Comparison of ENCODE assay signal across 8 cellular contexts in the genomic region with DNA sequence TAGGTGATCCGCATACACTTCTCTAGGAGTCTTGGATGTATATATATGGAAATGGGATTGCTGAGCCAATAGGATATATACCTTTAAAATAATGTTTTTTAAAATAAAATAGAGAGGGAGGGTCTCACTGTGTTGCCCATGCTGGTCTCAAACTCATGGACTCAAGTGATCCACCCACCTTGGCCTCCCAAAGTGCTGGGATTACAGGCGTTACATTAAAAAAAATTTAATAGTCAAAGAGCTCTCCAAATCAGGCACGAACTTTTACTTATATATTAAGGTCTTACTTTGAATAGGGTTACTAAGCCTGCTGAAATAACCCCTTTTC.
DNase-seq lines count a peak whose midpoint lies in the region; ATAC-seq and TF ChIP-seq lines count a peak whose summit lies in the region.

No MANE protein-coding gene starts in this region.

- no peaks in the 10 kb centered on the region for H4K20me1 ChIP-seq in SU-DHL-6 (ENCODE audit: low read depth, low read length)
- no peaks in the 10 kb centered on the region for H4K20me1 ChIP-seq in fibroblast of lung (ENCODE audit: control insufficient read depth, extremely low read depth, insufficient read depth, low read length)

- no peaks in the 10 kb centered on the region for H3K9me3 ChIP-seq in HAP-1
- H3K9me3 ChIP-seq in SU-DHL-6 (ENCODE audit: insufficient read depth, low read length): no peaks in the 10 kb centered on the region
- H3K9me3 ChIP-seq in fibroblast of lung (ENCODE audit: control insufficient read depth, insufficient read depth, low read depth, low read length): no peaks in the 10 kb centered on the region

- H3K79me2 ChIP-seq in SU-DHL-6 (ENCODE audit: insufficient read depth, low read length): no peaks in the 10 kb centered on the region
- no peaks in the 10 kb centered on the region for H3K79me2 ChIP-seq in fibroblast of lung (ENCODE audit: control insufficient read depth, insufficient read depth, low read length)

- ATAC-seq in HG02571 (IDR thresholded peaks at IDR 0.05; ENCODE audit: unreplicated experiment) (no peak), HG02840 (IDR thresholded peaks at IDR 0.05; ENCODE audit: low FRiP score, unreplicated experiment) (no peak), HG02885 (IDR thresholded peaks at IDR 0.05; ENCODE audit: poor library complexity, unreplicated experiment) (no peak)

- 0 out of 2 replicates have a peak, but pooled peaks cover 4% of the 10 kb centered on the region for H3F3A ChIP-seq in SU-DHL-6 (ENCODE audit: insufficient read depth)

- DNase-seq in HAP-1 (ENCODE audit: low spot score in 2 of 2) (no peak), fibroblast of lung (ENCODE audit: low read depth in 2 of 2) (no peak), skeletal muscle cell (ENCODE audit: low read depth) (no peak), NCI-H345 treated with DMSO at 0.1 percent for 48 hours (lab: John Stamatoyannopoulos, UW; ENCODE audit: unreplicated experiment) (no peak)

- H3K4me3 ChIP-seq in HAP-1 (peak overlapping the region; percentile 57), SU-DHL-6 (ENCODE audit: insufficient read depth, low read length, poor library complexity, severe bottlenecking) (no peak overlapping the region), fibroblast of lung (replicated peaks in 1 of 4; ENCODE audit: control extremely low read depth in 1 of 4, insufficient read depth in 1 of 4, low read depth in 3 of 4, low read length in 4 of 4) (peak overlapping the region in 3 of 4 experiments; percentile 51 to 66 (median 61)), skeletal muscle cell (ENCODE audit: low read depth, low read length) (peak overlapping the region; percentile 50)

- H3K36me3 ChIP-seq in HAP-1 (replicated peaks) (no peaks in the 10 kb centered on the region), SU-DHL-6 (ENCODE audit: low read length) (no peaks in the 10 kb centered on the region), fibroblast of lung (ENCODE audit: control insufficient read depth, insufficient read depth, low read length) (no peaks in the 10 kb centered on the region)

- H3K4me1 ChIP-seq in HAP-1: peaks cover 14% of the 10 kb centered on the region
- H3K4me1 ChIP-seq in fibroblast of lung (ENCODE audit: control insufficient read depth, extremely low read depth, insufficient read depth, low read length): no peaks in the 10 kb centered on the region

- H3K4me2 ChIP-seq in SU-DHL-6 (ENCODE audit: low read depth, low read length, poor library complexity, severe bottlenecking) (peak overlapping the region; percentile 83), fibroblast of lung (ENCODE audit: extremely low read depth, insufficient read depth, low read length) (peak overlapping the region; percentile 13)

- H3K27me3 ChIP-seq in HAP-1 (ENCODE audit: low read depth) (no peaks in the 10 kb centered on the region), SU-DHL-6 (ENCODE audit: low read length) (no peaks in the 10 kb centered on the region), fibroblast of lung (ENCODE audit: control insufficient read depth, insufficient read depth, low read length) (no peaks in the 10 kb centered on the region)

- H3K9ac ChIP-seq in SU-DHL-6 (ENCODE audit: low read length): peak overlapping the region; percentile 72
- no peak overlapping the region for H3K9ac ChIP-seq in fibroblast of lung (ENCODE audit: insufficient read depth, low read length)

- H3K27ac ChIP-seq in SU-DHL-6 (ENCODE audit: low read depth, low read length): peak overlapping the region; percentile 85
- peak overlapping the region; percentile 94 for H3K27ac ChIP-seq in fibroblast of lung (ENCODE audit: insufficient read depth, low read length)

- in situ Hi-C loops in HAP-1 (cut with MboI; ENCODE audit: low sequenced_read_pairs): no loop called here

- TF ChIP-seq CTCF in SU-DHL-6 (IDR thresholded peaks at IDR 0.05; ENCODE audit: insufficient read depth, low read length, poor library complexity, severe bottlenecking): no peak
- no peak for TF ChIP-seq CTCF in fibroblast of lung (conservative IDR thresholded peaks at IDR 0.05 in 1 of 2, IDR thresholded peaks at IDR 0.05 in 1 of 2; ENCODE audit: low read depth in 1 of 2, low read length in 2 of 2)

- H2AFZ ChIP-seq in SU-DHL-6 (ENCODE audit: low read depth, low read length, severe bottlenecking) (peak overlapping the region; percentile 34), fibroblast of lung (ENCODE audit: low read length) (no peak overlapping the region)

- H3K9me2 ChIP-seq in SU-DHL-6 (replicated peaks; ENCODE audit: insufficient read depth, low read length): no peaks in the 10 kb centered on the region
